16 cellular contexts compared by ENCODE assay signal in genomic region chr2:88159481-88159880, GRCh38. TPM values are rescaled to one million over a fixed set of nuclear protein-coding genes. Genes with fewer than 3 reads are reported as not detected.
"Had no signal": no experiment of that assay in that cellular context is flagged by ENCODE, and none has a peak within 500 bp of the region (broad histone marks: within the 10 kb centered on the region; RNA-seq: fewer than 3 reads in every experiment).

No MANE protein-coding gene starts in this region.

- H3K4me3 Mint-ChIP-seq: activated B cell treated with CpG ODN at 0.5 μM for 24 hours; activated CD4-positive, alpha-beta T cell treated with anti-CD3 and anti-CD28 coated beads, Interleukin-2, amount 10 ng/mL, durations not matched to agents 24 days and 14 days; activated CD8-positive, alpha-beta memory T cell treated with anti-CD3 and anti-CD28 coated beads, Interleukin-2, amount 10 ng/mL, durations not matched to agents 7 days and 5 days; activated naive CD4-positive, alpha-beta T cell treated with anti-CD3 and anti-CD28 coated beads for 36 hours; activated naive CD8-positive, alpha-beta T cell; activated T-helper 17 cell treated with anti-CD3 and anti-CD28 coated beads, Interleukin-2, amount 50 U/mL, for 72 hours; T-cell had no signal

- H3K9me3 Mint-ChIP-seq: activated B cell treated with CpG ODN at 0.5 μM for 24 hours; activated CD4-positive, alpha-beta T cell treated with anti-CD3 and anti-CD28 coated beads, Interleukin-2, amount 10 ng/mL, durations not matched to agents 24 days and 14 days; activated naive CD4-positive, alpha-beta T cell treated with anti-CD3 and anti-CD28 coated beads for 36 hours; activated T-helper 17 cell treated with anti-CD3 and anti-CD28 coated beads, Interleukin-2, amount 50 U/mL, for 72 hours; T-cell had no signal

- H3K4me1 Mint-ChIP-seq: activated CD4-positive, alpha-beta T cell treated with anti-CD3 and anti-CD28 coated beads, Interleukin-2, amount 10 ng/mL, durations not matched to agents 24 days and 14 days; activated CD8-positive, alpha-beta memory T cell treated with anti-CD3 and anti-CD28 coated beads, Interleukin-2, amount 10 ng/mL, durations not matched to agents 7 days and 5 days; activated T-helper 17 cell treated with anti-CD3 and anti-CD28 coated beads, Interleukin-2, amount 50 U/mL, for 72 hours; T-cell had no signal

- H3K27me3 ChIP-seq: brain microvascular endothelial cell had no signal

- DNase-seq: activated B cell treated with CpG ODN at 0.5 μM for 24 hours, activated gamma-delta T cell, cerebellar nuclear complex, NCI-H187, NCI-H446 treated with DMSO at 0.1 percent for 48 hours, NCI-H524 treated with DMSO at 0.1 percent for 48 hours had no signal

- H3K36me3 ChIP-seq: brain microvascular endothelial cell had no signal

- H3K36me3 Mint-ChIP-seq: activated CD8-positive, alpha-beta memory T cell treated with anti-CD3 and anti-CD28 coated beads, Interleukin-2, amount 10 ng/mL, durations not matched to agents 7 days and 5 days; activated naive CD8-positive, alpha-beta T cell; T-cell had no signal

- H3K27me3 Mint-ChIP-seq: activated B cell treated with CpG ODN at 0.5 μM for 24 hours; activated T-helper 17 cell treated with anti-CD3 and anti-CD28 coated beads, Interleukin-2, amount 50 U/mL, for 72 hours; T-cell had no signal

- H3K27ac ChIP-seq: brain microvascular endothelial cell had no signal

- H3K27ac Mint-ChIP-seq: activated B cell treated with CpG ODN at 0.5 μM for 24 hours; activated CD4-positive, alpha-beta T cell treated with anti-CD3 and anti-CD28 coated beads, Interleukin-2, amount 10 ng/mL, durations not matched to agents 24 days and 14 days; activated CD8-positive, alpha-beta memory T cell treated with anti-CD3 and anti-CD28 coated beads, Interleukin-2, amount 10 ng/mL, durations not matched to agents 7 days and 5 days; activated naive CD4-positive, alpha-beta T cell treated with anti-CD3 and anti-CD28 coated beads for 36 hours; activated naive CD8-positive, alpha-beta T cell; activated T-helper 17 cell treated with anti-CD3 and anti-CD28 coated beads, Interleukin-2, amount 50 U/mL, for 72 hours; T-cell had no signal

RNA-seq across cellular contexts. Expression of gene FABP1, which starts 31.6 kb away (rescaled TPM):
- total RNA-seq: activated B cell treated with CpG ODN at 0.5 μM for 24 hours; activated CD4-positive, alpha-beta T cell treated with anti-CD3 and anti-CD28 coated beads, Interleukin-2, amount 10 ng/mL, durations not matched to agents 24 days and 14 days; activated CD8-positive, alpha-beta memory T cell treated with anti-CD3 and anti-CD28 coated beads, Interleukin-2, amount 10 ng/mL, durations not matched to agents 7 days and 5 days; activated naive CD4-positive, alpha-beta T cell treated with anti-CD3 and anti-CD28 coated beads for 36 hours; activated T-helper 17 cell treated with anti-CD3 and anti-CD28 coated beads, Interleukin-2, amount 50 U/mL, for 72 hours; cardiac septum; PC-3; SK-MEL-5 had no signal
